In genomic region chr4:109185951-109186350, GRCh38 we compare ENCODE assay signal across 1 cellular context.
TF ChIP-seq lines count a peak whose summit lies in the region.

No MANE protein-coding gene starts in this region.

TF ChIP-seq in K562, 482 proteins besides CTCF, POLR2A, EP300 and RAD21 (continued from another document):
- TF ChIP-seq SFPQ (IDR thresholded peaks at IDR 0.05; ENCODE audit: low read depth, low read length) (no peak), CREB1 (IDR thresholded peaks at IDR 0.05) (no peak), CREB1 (CRISPR knock-in tag; IDR thresholded peaks at IDR 0.05) (no peak), ILK (tag; IDR thresholded peaks at IDR 0.05; ENCODE audit: borderline replicate concordance, low read depth) (no peak), ATF3 (IDR thresholded peaks at IDR 0.05) (no peak), ATF3 (CRISPR knock-in tag; conservative IDR thresholded peaks at IDR 0.05) (no peak), NFATC3 (IDR thresholded peaks at IDR 0.05) (no peak), HNRNPK (IDR thresholded peaks at IDR 0.05; ENCODE audit: low read depth, low read length, poor library complexity, severe bottlenecking) (no peak), FIP1L1 (IDR thresholded peaks at IDR 0.05; ENCODE audit: low read depth, low read length, poor library complexity, severe bottlenecking) (no peak), ZNF584 (CRISPR knock-in tag; IDR thresholded peaks at IDR 0.05; ENCODE audit: low read depth) (no peak), USF2 (CRISPR knock-in tag; IDR thresholded peaks at IDR 0.05) (no peak; the same call in 1 of the 2 replicates), ZNF324 (CRISPR knock-in tag; IDR thresholded peaks at IDR 0.05) (no peak), MAFG (tag; conservative IDR thresholded peaks at IDR 0.05) (no peak), U2AF1 (optimal IDR thresholded peaks at IDR 0.05; ENCODE audit: low read depth, low read length) (no peak), E2F6 (IDR thresholded peaks at IDR 0.05; ENCODE audit: borderline replicate concordance in 1 of 2, extremely low read depth in 1 of 2, insufficient read depth in 1 of 2, insufficient read length in 1 of 2, low read depth in 1 of 2, low read length in 1 of 2, poor library complexity in 1 of 2, severe bottlenecking in 1 of 2) (peak in 1 of 2 experiments; percentile 13), ZNF592 (IDR thresholded peaks at IDR 0.05) (peak; percentile 70), ETV1 (tag; conservative IDR thresholded peaks at IDR 0.05; ENCODE audit: low read depth) (no peak), NCOA4 (IDR thresholded peaks at IDR 0.05; ENCODE audit: partially characterized antibody) (no peak), CHD4 (IDR thresholded peaks at IDR 0.05; ENCODE audit: insufficient read depth, insufficient replicate concordance, low read depth, low read length, poor library complexity, severe bottlenecking) (no peak), TRIM24 (IDR thresholded peaks at IDR 0.05) (peak in 1 of 2 experiments; percentile 0; a peak in 1 of 4 replicates), POLR2G (IDR thresholded peaks at IDR 0.05; ENCODE audit: low read depth, low read length) (no peak), SUPT5H (IDR thresholded peaks at IDR 0.05) (no peak), GMEB1 (CRISPR knock-in tag; IDR thresholded peaks at IDR 0.05) (no peak), RREB1 (CRISPR knock-in tag; IDR thresholded peaks at IDR 0.05) (no peak), SETDB1 (IDR thresholded peaks at IDR 0.05; ENCODE audit: low read length) (no peak)
